Comparison of ENCODE assay signal across 1 cellular context in the genomic region with DNA sequence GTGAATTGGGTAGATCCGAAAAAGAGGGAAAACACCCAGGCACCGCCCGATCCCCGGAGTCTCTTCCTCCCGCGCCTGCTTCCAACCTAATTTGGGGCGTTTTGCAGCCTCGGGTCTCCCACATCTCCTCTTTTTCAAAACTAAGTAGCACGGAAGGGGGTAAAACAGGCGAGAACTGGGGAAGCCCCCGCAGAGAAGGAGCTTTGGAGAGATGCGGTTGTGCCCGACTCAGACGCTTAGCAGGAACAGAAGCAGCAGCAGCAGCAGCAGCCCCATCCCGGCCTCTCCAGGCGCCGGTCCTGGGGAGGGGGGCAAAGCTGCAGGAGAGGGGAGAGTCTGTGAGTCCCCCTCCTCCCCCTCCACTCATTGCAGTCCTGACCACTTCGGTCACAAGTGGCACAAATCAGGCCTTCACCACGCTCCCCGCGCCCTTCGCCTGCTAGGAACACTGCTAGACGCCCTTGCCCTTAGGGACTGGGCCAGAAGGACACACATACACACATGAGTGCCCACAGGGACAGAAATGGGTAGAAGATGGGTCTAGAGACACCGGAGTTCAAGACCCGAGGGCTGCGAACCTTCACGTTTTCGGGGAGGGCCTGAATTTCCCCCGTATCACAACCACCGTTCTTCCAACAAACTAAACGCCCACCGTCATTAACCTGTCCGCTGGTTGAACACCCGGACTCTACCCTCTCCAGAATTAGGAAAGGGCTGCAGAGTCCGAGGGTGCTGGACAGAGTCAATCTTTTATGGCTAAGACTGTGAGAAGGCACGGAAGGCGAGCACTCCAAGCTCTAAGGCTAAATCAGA.
TF ChIP-seq lines count a peak whose summit lies in the region.

No MANE protein-coding gene starts in this region.

TF ChIP-seq in WTC11, 78 proteins besides CTCF, POLR2A, EP300 and RAD21 (continued from another document):
- TF ChIP-seq, protein P1, sequence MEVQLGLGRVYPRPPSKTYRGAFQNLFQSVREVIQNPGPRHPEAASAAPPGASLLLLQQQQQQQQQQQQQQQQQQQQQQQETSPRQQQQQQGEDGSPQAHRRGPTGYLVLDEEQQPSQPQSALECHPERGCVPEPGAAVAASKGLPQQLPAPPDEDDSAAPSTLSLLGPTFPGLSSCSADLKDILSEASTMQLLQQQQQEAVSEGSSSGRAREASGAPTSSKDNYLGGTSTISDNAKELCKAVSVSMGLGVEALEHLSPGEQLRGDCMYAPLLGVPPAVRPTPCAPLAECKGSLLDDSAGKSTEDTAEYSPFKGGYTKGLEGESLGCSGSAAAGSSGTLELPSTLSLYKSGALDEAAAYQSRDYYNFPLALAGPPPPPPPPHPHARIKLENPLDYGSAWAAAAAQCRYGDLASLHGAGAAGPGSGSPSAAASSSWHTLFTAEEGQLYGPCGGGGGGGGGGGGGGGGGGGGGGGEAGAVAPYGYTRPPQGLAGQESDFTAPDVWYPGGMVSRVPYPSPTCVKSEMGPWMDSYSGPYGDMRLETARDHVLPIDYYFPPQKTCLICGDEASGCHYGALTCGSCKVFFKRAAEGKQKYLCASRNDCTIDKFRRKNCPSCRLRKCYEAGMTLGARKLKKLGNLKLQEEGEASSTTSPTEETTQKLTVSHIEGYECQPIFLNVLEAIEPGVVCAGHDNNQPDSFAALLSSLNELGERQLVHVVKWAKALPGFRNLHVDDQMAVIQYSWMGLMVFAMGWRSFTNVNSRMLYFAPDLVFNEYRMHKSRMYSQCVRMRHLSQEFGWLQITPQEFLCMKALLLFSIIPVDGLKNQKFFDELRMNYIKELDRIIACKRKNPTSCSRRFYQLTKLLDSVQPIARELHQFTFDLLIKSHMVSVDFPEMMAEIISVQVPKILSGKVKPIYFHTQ (CRISPR knock-in tag; IDR thresholded peaks at IDR 0.05), result no peak
